Comparison of ENCODE assay signal across 18 cellular contexts in the genomic region with DNA sequence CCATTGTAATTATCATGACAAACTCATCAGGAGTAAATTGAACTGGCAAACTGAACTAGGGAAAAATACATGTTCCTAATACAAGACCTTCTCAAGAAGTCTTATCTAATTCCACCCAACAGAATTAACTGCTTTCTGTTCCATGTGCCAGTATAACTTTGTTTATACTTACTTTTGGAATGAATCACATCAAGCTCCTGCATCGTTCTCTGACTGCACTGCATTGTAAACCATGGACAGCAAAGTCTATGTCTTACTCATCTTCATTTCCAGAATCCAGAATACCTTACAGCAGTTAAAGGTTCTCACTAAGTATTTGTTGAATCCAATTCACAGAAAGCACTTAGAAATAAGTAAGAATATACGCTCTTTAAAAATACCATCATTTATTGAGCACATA.
"Had no signal": no experiment of that assay in that cellular context is flagged by ENCODE, and none has a peak within 500 bp of the region (broad histone marks: within the 10 kb centered on the region; RNA-seq: fewer than 3 reads in every experiment).

No MANE protein-coding gene starts in this region.

- H3K27me3 Mint-ChIP-seq: activated CD4-positive, alpha-beta memory T cell treated with anti-CD3 and anti-CD28 coated beads for 36 hours; activated CD4-positive, alpha-beta T cell treated with anti-CD3 and anti-CD28 coated beads for 36 hours; activated CD8-positive, alpha-beta memory T cell treated with anti-CD3 and anti-CD28 coated beads, Interleukin-2, amount 10 ng/mL, durations not matched to agents 7 days and 5 days; activated T-cell treated with anti-CD3 and anti-CD28 coated beads, Interleukin-2, amount 50 U/mL, for 24 hours; stimulated activated memory B cell treated with anti-CD40 and anti-IgM and Interleukin-4, amounts not matched to agents 10 μg/mL and 1 μg/mL and 100 μg/mL, for 72 hours had no signal

- H3K4me3 Mint-ChIP-seq: activated CD4-positive, alpha-beta memory T cell treated with anti-CD3 and anti-CD28 coated beads for 36 hours; activated CD4-positive, alpha-beta T cell treated with anti-CD3 and anti-CD28 coated beads for 36 hours; activated CD8-positive, alpha-beta memory T cell treated with anti-CD3 and anti-CD28 coated beads, Interleukin-2, amount 10 ng/mL, durations not matched to agents 7 days and 5 days; activated T-cell treated with anti-CD3 and anti-CD28 coated beads, Interleukin-2, amount 50 U/mL, for 24 hours; immature natural killer cell; mesothelial cell of epicardium; neural crest cell; stimulated activated memory B cell treated with anti-CD40 and anti-IgM and Interleukin-4, amounts not matched to agents 10 μg/mL and 1 μg/mL and 100 μg/mL, for 72 hours had no signal

- H3K36me3 Mint-ChIP-seq: activated CD4-positive, alpha-beta memory T cell treated with anti-CD3 and anti-CD28 coated beads for 36 hours; activated CD8-positive, alpha-beta memory T cell treated with anti-CD3 and anti-CD28 coated beads, Interleukin-2, amount 10 ng/mL, durations not matched to agents 7 days and 5 days; immature natural killer cell; mesothelial cell of epicardium; stimulated activated memory B cell treated with anti-CD40 and anti-IgM and Interleukin-4, amounts not matched to agents 10 μg/mL and 1 μg/mL and 100 μg/mL, for 72 hours had no signal

- H3K4me1 Mint-ChIP-seq: activated CD4-positive, alpha-beta T cell treated with anti-CD3 and anti-CD28 coated beads for 36 hours; activated CD8-positive, alpha-beta memory T cell treated with anti-CD3 and anti-CD28 coated beads, Interleukin-2, amount 10 ng/mL, durations not matched to agents 7 days and 5 days; immature natural killer cell; stimulated activated memory B cell treated with anti-CD40 and anti-IgM and Interleukin-4, amounts not matched to agents 10 μg/mL and 1 μg/mL and 100 μg/mL, for 72 hours had no signal

- H3K9me3 Mint-ChIP-seq: activated CD4-positive, alpha-beta memory T cell treated with anti-CD3 and anti-CD28 coated beads for 36 hours; activated T-cell treated with anti-CD3 and anti-CD28 coated beads, Interleukin-2, amount 50 U/mL, for 24 hours; immature natural killer cell; mesothelial cell of epicardium; neural crest cell; stimulated activated memory B cell treated with anti-CD40 and anti-IgM and Interleukin-4, amounts not matched to agents 10 μg/mL and 1 μg/mL and 100 μg/mL, for 72 hours had no signal

- H3K27ac Mint-ChIP-seq: activated CD4-positive, alpha-beta memory T cell treated with anti-CD3 and anti-CD28 coated beads for 36 hours; activated CD4-positive, alpha-beta T cell treated with anti-CD3 and anti-CD28 coated beads for 36 hours; activated CD8-positive, alpha-beta memory T cell treated with anti-CD3 and anti-CD28 coated beads, Interleukin-2, amount 10 ng/mL, durations not matched to agents 7 days and 5 days; activated T-cell treated with anti-CD3 and anti-CD28 coated beads, Interleukin-2, amount 50 U/mL, for 24 hours; immature natural killer cell; stimulated activated memory B cell treated with anti-CD40 and anti-IgM and Interleukin-4, amounts not matched to agents 10 μg/mL and 1 μg/mL and 100 μg/mL, for 72 hours had no signal

- H3K27me3 ChIP-seq: esophagus muscularis mucosa, right lobe of liver, spleen, tibial artery had no signal

- ATAC-seq: activated CD4-positive, alpha-beta T cell treated with anti-CD3 and anti-CD28 coated beads for 36 hours; activated CD8-positive, alpha-beta memory T cell treated with anti-CD3 and anti-CD28 coated beads, Interleukin-2, amount 10 ng/mL, durations not matched to agents 7 days and 5 days; left cardiac atrium; lower lobe of right lung; right lobe of liver; stimulated activated memory B cell treated with anti-CD40 and anti-IgM and Interleukin-4, amounts not matched to agents 10 μg/mL and 1 μg/mL and 100 μg/mL, for 72 hours had no signal

- H3K27ac ChIP-seq: coronary artery, esophagus muscularis mucosa, lower lobe of right lung, right lobe of liver, spleen, tibial artery had no signal

- H3K36me3 ChIP-seq: esophagus muscularis mucosa, lower lobe of right lung, right lobe of liver, spleen, tibial artery had no signal

- DNase-seq: activated CD4-positive, alpha-beta memory T cell treated with anti-CD3 and anti-CD28 coated beads for 36 hours; activated CD4-positive, alpha-beta T cell treated with anti-CD3 and anti-CD28 coated beads for 36 hours; activated CD8-positive, alpha-beta memory T cell treated with anti-CD3 and anti-CD28 coated beads, Interleukin-2, amount 10 ng/mL, durations not matched to agents 7 days and 5 days; activated naive CD4-positive, alpha-beta T cell treated with anti-CD3 and anti-CD28 coated beads, Interleukin-2, amount 50 U/mL, for 16 hours; activated T-cell treated with anti-CD3 and anti-CD28 coated beads, Interleukin-2, amount 50 U/mL, for 24 hours; amniotic stem cell; foreskin melanocyte; immature natural killer cell; left cardiac atrium; lower lobe of right lung; right lobe of liver; spleen; tibial artery had no signal

- H3K4me3 ChIP-seq: coronary artery, esophagus muscularis mucosa, lower lobe of right lung, right lobe of liver, spleen, tibial artery had no signal

- H3K4me1 ChIP-seq: esophagus muscularis mucosa, lower lobe of right lung, right lobe of liver, spleen, tibial artery had no signal

- H3K9me3 ChIP-seq: esophagus muscularis mucosa, lower lobe of right lung, right lobe of liver, spleen, tibial artery had no signal
